In the genomic region with DNA sequence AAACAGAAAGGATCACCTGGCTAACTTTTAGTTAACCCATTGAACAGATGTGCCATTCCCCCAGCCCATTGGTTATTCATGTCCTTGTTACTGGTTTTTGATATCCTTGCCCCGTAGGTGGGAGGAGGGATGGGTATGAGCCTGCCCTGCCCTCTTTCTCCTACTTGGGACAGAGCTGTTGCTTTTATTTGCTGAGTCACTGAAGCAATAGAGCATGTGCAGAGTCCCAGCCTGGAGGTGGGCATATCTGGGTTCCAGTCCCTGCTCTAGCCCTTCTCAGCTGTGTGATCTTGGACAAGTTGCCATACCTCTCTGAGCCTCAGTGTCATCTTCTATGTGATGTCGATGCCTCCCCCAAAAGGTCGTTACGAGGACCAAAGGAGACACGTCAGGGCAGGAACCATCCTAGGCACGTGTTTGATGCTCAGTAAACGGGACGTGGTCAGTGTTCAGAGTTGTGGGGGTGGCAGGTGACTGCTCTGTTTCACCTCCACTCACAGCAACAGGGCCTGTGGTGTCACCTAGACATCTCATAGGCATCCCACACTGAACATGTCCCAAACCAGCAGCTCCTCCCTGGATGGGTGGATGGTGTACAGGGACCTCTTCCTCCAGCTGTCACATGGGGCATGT, we compare ENCODE assay signal across 8 cellular contexts.
A peak's percentile ranks its signal among the peaks of the same experiment; 100 is the strongest.
DNase-seq lines count a peak whose midpoint lies in the region; ATAC-seq and TF ChIP-seq lines count a peak whose summit lies in the region.

No MANE protein-coding gene starts in this region.

- H3K27me3 Mint-ChIP-seq in mesothelial cell of epicardium (ENCODE audit: low read depth): no peaks in the 10 kb centered on the region

- H3K27me3 ChIP-seq in Karpas-422 (ENCODE audit: low read length) (no peaks in the 10 kb centered on the region), ascending aorta (no peaks in the 10 kb centered on the region)

- no peaks in the 10 kb centered on the region for H3K9me2 ChIP-seq in Karpas-422 (replicated peaks; ENCODE audit: insufficient read depth, low read length)

- H3K4me3 Mint-ChIP-seq in mesothelial cell of epicardium: peak overlapping the region; percentile 14

- no peak overlapping the region for H3K9ac ChIP-seq in Karpas-422 (ENCODE audit: low read length)

- intact Hi-C loops in ascending aorta (cut with DNase I): no loop called here

- H3K4me2 ChIP-seq in Karpas-422 (ENCODE audit: low read depth, low read length, poor library complexity, severe bottlenecking): peak overlapping the region; percentile 17

- H3K4me3 ChIP-seq in AG09309 (ENCODE audit: control insufficient read depth, low read depth, low read length) (peak overlapping the region; percentile 33), Karpas-422 (ENCODE audit: low read length) (no peak overlapping the region), ascending aorta (peak overlapping the region; percentile 37 to 52)

- DNase-seq in AG09309 (ENCODE audit: low read depth): peak; percentile 38
- DNase-seq in Karpas-422: no peak
- no peak for DNase-seq in ascending aorta (ENCODE audit: low spot score in 2 of 2)
- DNase-seq in mesothelial cell of epicardium (ENCODE audit: low spot score in 2 of 2, unreplicated experiment in 2 of 2): no peak
- DNase-seq in GM19238 (ENCODE audit: insufficient read length, low spot score): no peak
- no peak for DNase-seq in NCI-H1048 (lab: John Stamatoyannopoulos, UW)

- H3K27ac ChIP-seq in Karpas-422 (ENCODE audit: low read length): no peak overlapping the region
- H3K27ac ChIP-seq in ascending aorta: peak overlapping the region; percentile 33 to 39

- no peaks in the 10 kb centered on the region for H3K9me3 Mint-ChIP-seq in mesothelial cell of epicardium

- H3K79me2 ChIP-seq in Karpas-422 (ENCODE audit: low read length): no peaks in the 10 kb centered on the region

- TF ChIP-seq CTCF in AG09309 (IDR thresholded peaks at IDR 0.05; ENCODE audit: control insufficient read depth, insufficient read depth, low read depth, low read length, missing control alignments): no peak
- TF ChIP-seq CTCF in ascending aorta (IDR thresholded peaks at IDR 0.05): no peak
- TF ChIP-seq CTCF in mesothelial cell of epicardium (IDR thresholded peaks at IDR 0.05; ENCODE audit: unreplicated experiment): no peak

- H3K4me1 ChIP-seq in Karpas-422 (ENCODE audit: low read length) (no peaks in the 10 kb centered on the region), ascending aorta (peaks cover 2 to 19% of the 10 kb centered on the region in 2 donors)

- no peaks in the 10 kb centered on the region for H3K36me3 ChIP-seq in Karpas-422 (ENCODE audit: insufficient read depth, low read length)
- no peaks in the 10 kb centered on the region for H3K36me3 ChIP-seq in ascending aorta

- ATAC-seq in HG03039 (IDR thresholded peaks at IDR 0.05; ENCODE audit: unreplicated experiment) (no peak), HG02840 (IDR thresholded peaks at IDR 0.05; ENCODE audit: low FRiP score, unreplicated experiment) (no peak)

- no peaks in the 10 kb centered on the region for H3K9me3 ChIP-seq in Karpas-422 (ENCODE audit: low read length)
- no peaks in the 10 kb centered on the region for H3K9me3 ChIP-seq in ascending aorta

- H3K27ac Mint-ChIP-seq in mesothelial cell of epicardium: peak overlapping the region; percentile 70

- H3K4me1 Mint-ChIP-seq in mesothelial cell of epicardium: peaks cover 17% of the 10 kb centered on the region

- no peaks in the 10 kb centered on the region for H3K36me3 Mint-ChIP-seq in mesothelial cell of epicardium

- no peaks in the 10 kb centered on the region for H4K20me1 ChIP-seq in Karpas-422 (ENCODE audit: insufficient read depth, low read depth, low read length)

- H2AFZ ChIP-seq in Karpas-422 (ENCODE audit: low read length): no peak overlapping the region
